ENCODE assay signal across 8 cellular contexts in the genomic region with DNA sequence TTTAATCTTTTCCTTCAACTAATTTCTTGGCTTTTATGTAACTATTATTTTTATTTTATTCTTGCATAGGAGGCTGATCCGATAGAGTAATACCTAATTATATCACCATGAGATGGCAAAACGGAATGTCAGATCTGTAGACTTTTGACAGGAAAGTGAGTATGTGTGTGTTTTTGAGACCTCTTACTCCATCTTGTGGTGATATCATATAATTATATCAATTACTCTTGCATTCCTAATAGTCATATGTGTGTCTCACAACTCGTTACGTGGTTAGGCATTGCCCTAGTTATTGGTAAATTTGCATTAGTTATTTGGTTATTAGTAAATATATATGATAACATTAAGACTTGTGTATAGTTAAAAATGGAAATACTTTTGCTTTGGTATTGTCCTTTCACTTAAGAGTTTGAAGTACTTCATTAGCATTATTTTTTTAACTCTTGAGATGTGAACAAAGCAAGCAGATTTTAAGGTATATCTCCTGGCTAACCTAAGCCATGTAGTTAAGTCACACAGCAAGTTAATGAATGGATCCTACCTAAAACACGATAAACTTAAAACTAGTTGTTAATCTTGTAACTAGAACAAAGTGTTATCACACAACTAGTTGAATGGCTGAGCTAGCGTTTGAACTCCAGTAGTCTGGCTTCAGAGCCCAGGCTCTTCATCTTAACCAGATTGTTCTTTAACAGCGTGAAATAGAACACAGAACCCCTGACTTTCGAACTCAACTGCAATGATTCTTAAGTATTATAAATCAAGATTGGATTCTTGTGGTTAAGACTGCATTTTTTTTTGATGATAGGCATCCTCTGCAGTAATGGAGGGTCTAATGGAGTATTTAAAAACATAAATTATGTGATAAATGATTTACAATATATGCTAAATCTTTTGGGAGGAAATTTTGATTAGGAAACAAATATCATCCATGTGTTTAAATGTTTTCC.
DNase-seq lines count a peak whose midpoint lies in the region; ATAC-seq and TF ChIP-seq lines count a peak whose summit lies in the region.

No MANE protein-coding gene starts in this region.

- peak; percentile 30 for TF ChIP-seq CTCF in fibroblast of the aortic adventitia (IDR thresholded peaks at IDR 0.05; ENCODE audit: insufficient read depth, low read length)

- intact Hi-C loops in activated CD4-positive, alpha-beta T cell treated with anti-CD3 and anti-CD28 coated beads for 36 hours (cut with DNase I, micrococcal nuclease), result loop anchor here (2.0 to 5.0 kb wide), 2 partner anchors 30 to 613 kb away; no protein-coding TSS in a partner anchor

- H3K27me3 Mint-ChIP-seq in activated CD4-positive, alpha-beta T cell treated with anti-CD3 and anti-CD28 coated beads for 36 hours, result no peaks in the 10 kb centered on the region

- no peaks in the 10 kb centered on the region for H3K36me3 Mint-ChIP-seq in activated CD4-positive, alpha-beta T cell treated with anti-CD3 and anti-CD28 coated beads for 36 hours (ENCODE audit: low read depth)

- no peaks in the 10 kb centered on the region for H3K4me1 Mint-ChIP-seq in activated CD4-positive, alpha-beta T cell treated with anti-CD3 and anti-CD28 coated beads for 36 hours

- H3K27ac Mint-ChIP-seq in activated CD4-positive, alpha-beta T cell treated with anti-CD3 and anti-CD28 coated beads for 36 hours, result no peak overlapping the region

- H3K9me3 Mint-ChIP-seq in activated CD4-positive, alpha-beta T cell treated with anti-CD3 and anti-CD28 coated beads for 36 hours (ENCODE audit: low read depth), result no peaks in the 10 kb centered on the region

- peak; percentile 30 for ATAC-seq in activated CD4-positive, alpha-beta T cell treated with anti-CD3 and anti-CD28 coated beads for 36 hours
- peak; percentile 80 for ATAC-seq in HG02884 (IDR thresholded peaks at IDR 0.05; ENCODE audit: unreplicated experiment)
- no peak for ATAC-seq in GM19328 (IDR thresholded peaks at IDR 0.05; ENCODE audit: unreplicated experiment)
- no peak for ATAC-seq in GM19035 (IDR thresholded peaks at IDR 0.05; ENCODE audit: unreplicated experiment)
- ATAC-seq in stimulated activated naive CD8-positive, alpha-beta T cell treated with anti-CD3 and anti-CD28 coated beads, Interleukin-15, Interleukin-2, amounts not matched to agents 100 U/mL and 50 U/mL, for 24 hours, result no peak

- no peak overlapping the region for H3K4me3 ChIP-seq in fibroblast of the aortic adventitia (ENCODE audit: low read depth, low read length)

- no peak for DNase-seq in activated CD4-positive, alpha-beta T cell treated with anti-CD3 and anti-CD28 coated beads for 36 hours
- no peak for DNase-seq in activated CD4-positive, alpha-beta T cell treated with anti-CD3 and anti-CD28 coated beads, Interleukin-2, amount 50 U/mL, for 4 hours
- DNase-seq in OCI-M1 (lab: John Stamatoyannopoulos, UW), result peak; percentile 58
- DNase-seq in fibroblast of the aortic adventitia (ENCODE audit: low read depth), result peak; percentile 66
- DNase-seq in stimulated activated naive CD8-positive, alpha-beta T cell treated with anti-CD3 and anti-CD28 coated beads, Interleukin-15, Interleukin-2, amounts not matched to agents 100 U/mL and 50 U/mL, for 24 hours, result no peak

- H3K4me3 Mint-ChIP-seq in activated CD4-positive, alpha-beta T cell treated with anti-CD3 and anti-CD28 coated beads for 36 hours, result no peak overlapping the region

- CTCF ChIA-PET in activated CD4-positive, alpha-beta T cell treated with anti-CD3 and anti-CD28 coated beads for 36 hours (lab: Charles Lee), result interaction anchor here (0.6 to 0.9 kb wide), 2 partner anchors 11 to 57 kb away, joined by 3 read pairs; no protein-coding TSS in a partner anchor

- POLR2A ChIA-PET in activated CD4-positive, alpha-beta T cell treated with anti-CD3 and anti-CD28 coated beads for 36 hours (lab: Charles Lee), result no interaction called here

Comparison
In these comparisons a context has a peak if more than half of its experiments do, and no peak if none do; other contexts are left out.
1. ATAC-seq: peak in activated CD4-positive, alpha-beta T cell treated with anti-CD3 and anti-CD28 coated beads for 36 hours (single experiment) and HG02884 (single experiment); none in GM19328 (single experiment), GM19035 (single experiment) and stimulated activated naive CD8-positive, alpha-beta T cell treated with anti-CD3 and anti-CD28 coated beads, Interleukin-15, Interleukin-2, amounts not matched to agents 100 U/mL and 50 U/mL, for 24 hours (single experiment).
2. DNase-seq: peak in OCI-M1 (single experiment) and fibroblast of the aortic adventitia (single experiment); none in activated CD4-positive, alpha-beta T cell treated with anti-CD3 and anti-CD28 coated beads for 36 hours (single experiment), activated CD4-positive, alpha-beta T cell treated with anti-CD3 and anti-CD28 coated beads, Interleukin-2, amount 50 U/mL, for 4 hours (0 of 2) and stimulated activated naive CD8-positive, alpha-beta T cell treated with anti-CD3 and anti-CD28 coated beads, Interleukin-15, Interleukin-2, amounts not matched to agents 100 U/mL and 50 U/mL, for 24 hours (single experiment).